Comparison of ENCODE assay signal across 13 cellular contexts in genomic region chr15:89104172-89104564, GRCh38. TPM values are rescaled to one million over a fixed set of nuclear protein-coding genes. Genes with fewer than 3 reads are reported as not detected.
A peak's percentile ranks its signal among the peaks of the same experiment; 100 is the strongest.
DNase-seq lines count a peak whose midpoint lies in the region; ATAC-seq, FAIRE-seq and TF ChIP-seq lines count a peak whose summit lies in the region.
"Had no signal": no experiment of that assay in that cellular context is flagged by ENCODE, and none has a peak within 500 bp of the region (broad histone marks: within the 10 kb centered on the region; RNA-seq: fewer than 3 reads in every experiment).

No MANE protein-coding gene starts in this region.

- CTCF ChIA-PET in AG04450 (lab: Charles Lee), result interaction anchor here (1.0 to 2.9 kb wide), 6 partner anchors 15 to 199 kb away, joined by 5 to 17 read pairs (median 6); partner anchors contain the start of gene ABHD2

- H3K27ac ChIP-seq in AG04450 (ENCODE audit: low read depth, low read length) (peak overlapping the region; percentile 95), adrenal gland (peak overlapping the region; percentile 73 to 95 (median 85)), prostate gland (peak overlapping the region; percentile 66 to 92)

- DNase-seq in AG04450 (ENCODE audit: low read depth, low spot score) (no peak), adrenal gland (peak in 4 of 7 donors; percentile 41 to 65 (median 53)), Right ventricle myocardium superior (peak; percentile 59), prostate gland (ENCODE audit: low spot score) (no peak), frontal cortex (ENCODE audit: low spot score in 2 of 2) (no peak), dedifferentiated amniotic fluid mesenchymal stem cell (ENCODE audit: extremely low spot score) (no peak), medulla oblongata (ENCODE audit: extremely low spot score) (no peak)
- DNase-seq: foreskin keratinocyte; stimulated activated naive CD8-positive, alpha-beta T cell treated with anti-CD3 and anti-CD28 coated beads, Interleukin-15, amount 100 ng/mL, for 72 hours; T-cell had no signal

- TF ChIP-seq POLR2A in adrenal gland (IDR thresholded peaks at IDR 0.05) (no peak), prostate gland (IDR thresholded peaks at IDR 0.05) (no peak)

- POLR2A ChIA-PET in AG04450 (lab: Yijun Ruan, JAX), result interaction anchor here (0.8 to 2.6 kb wide), 3 partner anchors 11 to 183 kb away, joined by 4 to 21 read pairs (median 9); partner anchors contain the start of gene ABHD2

- intact Hi-C loops in adrenal gland (cut with DNase I) (no loop called here), Right ventricle myocardium superior (cut with DNase I) (no loop called here), prostate gland (cut with DNase I) (no loop called here)

- 73 to 89% (median 84%) methylated on average over 8 to 9 of the region's 9 CpGs for WGBS in adrenal gland, 4 donors
- WGBS in prostate gland, result 85% methylated on average over 9 of the region's 9 CpGs

- H3K9me3 ChIP-seq in AG04450 (ENCODE audit: control insufficient read depth, insufficient read depth, low read length) (no peaks in the 10 kb centered on the region), adrenal gland (replicated peaks in 1 of 3) (no peaks in the 10 kb centered on the region), prostate gland (no peaks in the 10 kb centered on the region)

- TF ChIP-seq CTCF in AG04450 (IDR thresholded peaks at IDR 0.05; ENCODE audit: low read depth, low read length), result no peak
- TF ChIP-seq CTCF in adrenal gland (IDR thresholded peaks at IDR 0.05), result no peak
- TF ChIP-seq CTCF in prostate gland (IDR thresholded peaks at IDR 0.05), result no peak

- H3K4me3 ChIP-seq in AG04450 (ENCODE audit: low read depth, low read length), result no peak overlapping the region
- H3K4me3 ChIP-seq in adrenal gland, result no peak overlapping the region
- H3K4me3 ChIP-seq in prostate gland, result no peak overlapping the region

- peak; percentile 73 for ATAC-seq in Right ventricle myocardium superior (ENCODE audit: poor library complexity)
- no peak for ATAC-seq in HG02840 (IDR thresholded peaks at IDR 0.05; ENCODE audit: low FRiP score, unreplicated experiment)
- ATAC-seq: foreskin keratinocyte; stimulated activated naive CD8-positive, alpha-beta T cell treated with anti-CD3 and anti-CD28 coated beads, Interleukin-15, amount 100 ng/mL, for 72 hours; T-cell had no signal

- H3K36me3 ChIP-seq in adrenal gland (replicated peaks in 1 of 2) (peaks cover 0 to 4% of the 10 kb centered on the region in 2 donors), prostate gland (peaks cover 0 to 4% of the 10 kb centered on the region in 2 donors)

- H3K4me1 ChIP-seq in adrenal gland (replicated peaks in 1 of 2) (peaks cover 48 to 80% of the 10 kb centered on the region in 2 donors), prostate gland (replicated peaks) (peaks cover 22% of the 10 kb centered on the region)

- no peak for FAIRE-seq in frontal cortex (lab: Jason Lieb, UNC)
- FAIRE-seq: G401.6, H54 had no signal

- H3K27me3 ChIP-seq in AG04450 (ENCODE audit: control insufficient read depth, insufficient read depth, low read length) (no peaks in the 10 kb centered on the region), adrenal gland (no peaks in the 10 kb centered on the region), prostate gland (replicated peaks; ENCODE audit: insufficient read depth) (no peaks in the 10 kb centered on the region)
- H3K27me3 ChIP-seq: foreskin keratinocyte had no signal

RNA-seq across cellular contexts. Expression of gene ABHD2, which starts 15.9 kb away (rescaled TPM):
- polyA plus RNA-seq in AG04450 (2011; rRNA removed) (51.5 and 60.1 TPM in 2 replicates), adrenal gland (10 to 100 TPM in 1 of 3 donors, 1 to 10 TPM in 2; 5.6 to 71.0 (median 9.7) TPM)
- 153 and 175 TPM in 2 replicates for polyA minus RNA-seq in AG04450 (2011; rRNA and poly(A)+ RNA removed)
- total RNA-seq in adrenal gland (100 to 1,000 TPM; 116 to 316 (median 173) TPM), Right ventricle myocardium superior (59.4 TPM), prostate gland (100 to 1,000 TPM; 111 to 253 TPM), frontal cortex (45.2 TPM)

Comparison
In these comparisons a context has a peak if more than half of its experiments do, and no peak if none do; other contexts are left out.
1. DNase-seq: peak in adrenal gland (4 of 7) and Right ventricle myocardium superior (single experiment); none in AG04450 (single experiment), prostate gland (single experiment), frontal cortex (0 of 2), dedifferentiated amniotic fluid mesenchymal stem cell (single experiment) and medulla oblongata (single experiment).
2. Peak in every context shown above with its lines, with median percentiles within 50 percentile points of each other: H3K27ac ChIP-seq.